In the genomic region with DNA sequence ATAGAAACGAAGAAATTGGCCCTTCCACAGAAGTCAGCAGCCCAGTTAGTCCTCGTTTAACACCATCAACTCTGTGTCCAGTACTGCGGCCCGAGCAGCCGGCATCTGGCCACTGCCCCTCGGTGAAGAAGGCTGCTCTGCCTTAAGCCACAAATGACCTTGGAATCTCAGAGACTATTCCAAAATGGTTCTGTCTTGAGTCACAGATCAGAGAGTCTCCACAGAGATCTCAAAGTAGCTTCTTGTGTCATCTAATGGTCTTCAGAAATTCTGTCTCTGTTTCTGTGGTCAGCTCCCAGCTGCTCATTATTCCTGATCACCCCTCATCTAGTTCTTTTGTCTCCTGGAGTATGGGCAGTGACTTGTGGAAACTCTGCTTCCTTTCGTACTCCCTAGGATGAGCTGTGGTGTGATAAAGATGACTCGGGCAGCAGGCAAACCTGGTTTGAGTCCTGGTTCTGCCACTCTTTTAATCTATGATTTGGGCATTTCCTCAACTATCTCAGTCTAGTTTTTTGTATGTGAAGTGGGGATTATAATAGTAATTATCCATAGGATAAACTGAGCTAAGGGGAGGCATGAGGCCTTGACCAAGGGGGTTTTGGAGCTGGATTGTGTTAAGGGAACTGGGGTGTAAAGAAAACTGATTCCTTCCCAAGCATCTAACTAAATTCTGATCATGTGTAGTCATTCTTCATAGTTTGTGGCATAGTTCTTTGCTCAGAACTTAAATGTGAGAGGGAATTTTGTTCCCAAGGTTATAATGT, we compare ENCODE assay signal across 11 cellular contexts. TPM values are rescaled to one million over a fixed set of nuclear protein-coding genes. Genes with fewer than 3 reads are reported as not detected.
DNase-seq lines count a peak whose midpoint lies in the region; ATAC-seq, FAIRE-seq and TF ChIP-seq lines count a peak whose summit lies in the region.
"Had no signal": no experiment of that assay in that cellular context is flagged by ENCODE, and none has a peak within 500 bp of the region (broad histone marks: within the 10 kb centered on the region; RNA-seq: fewer than 3 reads in every experiment).

No MANE protein-coding gene starts in this region.

- POLR2A ChIA-PET in endothelial cell of umbilical vein (lab: Charles Lee): no interaction called here
- POLR2A ChIA-PET in naive thymus-derived CD8-positive, alpha-beta T cell (lab: Charles Lee): interaction anchor here (0.6 to 1.2 kb wide), 3 partner anchors 9 to 44 kb away, joined by 3 to 6 read pairs (median 3); no protein-coding TSS in a partner anchor

- H3K27ac Mint-ChIP-seq in naive thymus-derived CD8-positive, alpha-beta T cell: peak overlapping the region in 6 of 10 donors; percentile 18 to 82 (median 42)

- BruUV-seq in endothelial cell of umbilical vein (replicated peaks; lab: Mats Ljungman, UMichigan): no TSS peak

- TF ChIP-seq CTCF in endothelial cell of umbilical vein (IDR thresholded peaks at IDR 0.05; ENCODE audit: extremely low read depth in 1 of 2, insufficient read depth in 1 of 2, low read depth in 1 of 2, low read length in 2 of 2): no peak
- TF ChIP-seq CTCF in vagina (IDR thresholded peaks at IDR 0.05): no peak

- H3K9me3 ChIP-seq in endothelial cell of umbilical vein (replicated peaks; ENCODE audit: control insufficient read depth, insufficient read depth, low read length) (no peaks in the 10 kb centered on the region), vagina (no peaks in the 10 kb centered on the region)

- H3K36me3 Mint-ChIP-seq in naive thymus-derived CD8-positive, alpha-beta T cell: peaks cover 3 to 54% (median 5%) of the 10 kb centered on the region in 3 donors

- H3K9me1 ChIP-seq in endothelial cell of umbilical vein (replicated peaks; ENCODE audit: control insufficient read depth, extremely low read depth, insufficient read depth, low read length): no peaks in the 10 kb centered on the region

- H3K4me2 ChIP-seq in endothelial cell of umbilical vein (ENCODE audit: insufficient read depth, low read length): no peak overlapping the region

- intact Hi-C loops in Right ventricle myocardium superior (cut with DNase I) (no loop called here), cardiac septum (cut with DNase I) (no loop called here), endothelial cell of umbilical vein (cut with micrococcal nuclease) (no loop called here), vagina (cut with DNase I) (loop anchor here (1.0 kb wide), 1 partner anchor 20 kb away; no protein-coding TSS in a partner anchor)

- H4K20me1 ChIP-seq in endothelial cell of umbilical vein (replicated peaks; ENCODE audit: control insufficient read depth, extremely low read depth, insufficient read depth, low read length): no peaks in the 10 kb centered on the region

- H2AFZ ChIP-seq in endothelial cell of umbilical vein (ENCODE audit: low read depth, low read length): no peak overlapping the region

- H3K4me1 ChIP-seq in endothelial cell of umbilical vein (ENCODE audit: control insufficient read depth, extremely low read depth, insufficient read depth, low read length) (no peaks in the 10 kb centered on the region), vagina (peaks cover 46% of the 10 kb centered on the region)

- no peaks in the 10 kb centered on the region for H3K9me3 Mint-ChIP-seq in naive thymus-derived CD8-positive, alpha-beta T cell
- H3K9me3 Mint-ChIP-seq: CD8-positive, alpha-beta memory T cell had no signal

- H3K36me3 ChIP-seq in endothelial cell of umbilical vein (ENCODE audit: control insufficient read depth in 2 of 2, extremely low read depth in 1 of 2, insufficient read depth in 2 of 2, low read length in 2 of 2) (peaks cover 0 to 3% of the 10 kb centered on the region in 2 experiments), vagina (no peaks in the 10 kb centered on the region)

- peak; percentile 6 for ATAC-seq in Right ventricle myocardium superior (ENCODE audit: poor library complexity)
- no peak for ATAC-seq in naive thymus-derived CD8-positive, alpha-beta T cell
- no peak for ATAC-seq in GM19324 (IDR thresholded peaks at IDR 0.05; ENCODE audit: low FRiP score, unreplicated experiment)

- H3K9ac ChIP-seq in endothelial cell of umbilical vein (replicated peaks; ENCODE audit: extremely low read depth, insufficient read depth, low read length): no peak overlapping the region

- FAIRE-seq in endothelial cell of umbilical vein (lab: Jason Lieb, UNC): peak; percentile 4

- no peaks in the 10 kb centered on the region for H3K27me3 Mint-ChIP-seq in naive thymus-derived CD8-positive, alpha-beta T cell
- H3K27me3 Mint-ChIP-seq: CD8-positive, alpha-beta memory T cell had no signal

- CTCF ChIA-PET in endothelial cell of umbilical vein (lab: Charles Lee): no interaction called here

- no peak for TF ChIP-seq POLR2A in endothelial cell of umbilical vein (IDR thresholded peaks at IDR 0.05; ENCODE audit: low read depth, low read length)
- no peak for TF ChIP-seq POLR2A in vagina (IDR thresholded peaks at IDR 0.05)

- no peak for DNase-seq in Right ventricle myocardium superior
- DNase-seq in cardiac septum (ENCODE audit: low spot score): no peak
- no peak for DNase-seq in endothelial cell of umbilical vein (ENCODE audit: low read depth, low spot score)
- DNase-seq in naive thymus-derived CD8-positive, alpha-beta T cell: no peak
- no peak for DNase-seq in vagina (ENCODE audit: extremely low spot score in 2 of 2)
- no peak for DNase-seq in SW480 (ENCODE audit: low spot score)
- no peak for DNase-seq in NCI-H187 treated with DMSO at 0.1 percent for 48 hours (lab: John Stamatoyannopoulos, UW)
- DNase-seq: activated effector memory CD4-positive, alpha-beta T cell treated with anti-CD3 and anti-CD28 coated beads, Interleukin-2, amount 50 U/mL, for 16 hours; CD8-positive, alpha-beta memory T cell; NCI-H1417 had no signal

- no peaks in the 10 kb centered on the region for H3K79me2 ChIP-seq in endothelial cell of umbilical vein (ENCODE audit: control insufficient read depth, insufficient read depth, low read length)

- peaks cover 22 to 77% (median 58%) of the 10 kb centered on the region in 4 donors for H3K4me1 Mint-ChIP-seq in naive thymus-derived CD8-positive, alpha-beta T cell

- dilution Hi-C loops in endothelial cell of umbilical vein (cut with MboI; ENCODE audit: extremely low pct_ligation_motif_present, low sequenced_read_pairs): no loop called here

- H3K4me3 ChIP-seq in endothelial cell of umbilical vein (replicated peaks in 1 of 3; ENCODE audit: insufficient read depth in 1 of 3, low read depth in 1 of 3, low read length in 3 of 3): no peak overlapping the region
- H3K4me3 ChIP-seq in vagina: no peak overlapping the region

- H3K27ac ChIP-seq in endothelial cell of umbilical vein (ENCODE audit: insufficient read depth, low read depth, low read length) (no peak overlapping the region), vagina (peak overlapping the region; percentile 76)

- H3K27me3 ChIP-seq in endothelial cell of umbilical vein (ENCODE audit: control insufficient read depth in 2 of 2, insufficient read depth in 2 of 2, low read length in 2 of 2): no peaks in the 10 kb centered on the region
- H3K27me3 ChIP-seq in vagina: no peaks in the 10 kb centered on the region

- no peak overlapping the region for H3K4me3 Mint-ChIP-seq in naive thymus-derived CD8-positive, alpha-beta T cell
- H3K4me3 Mint-ChIP-seq: CD8-positive, alpha-beta memory T cell had no signal

TF ChIP-seq in endothelial cell of umbilical vein, 7 proteins besides CTCF, POLR2A, EP300 and RAD21:
- TF ChIP-seq MYC (IDR thresholded peaks at IDR 0.05; ENCODE audit: low read depth, low read length): no peak
- no peak for TF ChIP-seq POLR2AphosphoS5 (IDR thresholded peaks at IDR 0.05; ENCODE audit: insufficient read depth, low read depth, low read length)
- no peak for TF ChIP-seq GATA2 (IDR thresholded peaks at IDR 0.05; ENCODE audit: insufficient read depth, insufficient read length, low read depth, low read length)
- no peak for TF ChIP-seq JUN (IDR thresholded peaks at IDR 0.05; ENCODE audit: borderline replicate concordance, insufficient read depth, insufficient read length, low read depth)
- TF ChIP-seq EZH2 (IDR thresholded peaks at IDR 0.05; ENCODE audit: borderline replicate concordance, low read depth, low read length, severe bottlenecking): no peak
- TF ChIP-seq, protein P1, sequence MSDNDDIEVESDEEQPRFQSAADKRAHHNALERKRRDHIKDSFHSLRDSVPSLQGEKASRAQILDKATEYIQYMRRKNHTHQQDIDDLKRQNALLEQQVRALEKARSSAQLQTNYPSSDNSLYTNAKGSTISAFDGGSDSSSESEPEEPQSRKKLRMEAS (IDR thresholded peaks at IDR 0.05; ENCODE audit: insufficient read depth, insufficient read length): no peak
- no peak for TF ChIP-seq FOS (IDR thresholded peaks at IDR 0.05; ENCODE audit: borderline replicate concordance, insufficient read depth, low read length)

RNA-seq across cellular contexts. Expression of a gene that starts 22.6 kb away (rescaled TPM):
- total RNA-seq in Right ventricle myocardium superior (27.2 TPM), cardiac septum (30.4 TPM), endothelial cell of umbilical vein (25.9 and 26.4 TPM in 2 replicates), vagina (43.5 TPM)
- polyA plus RNA-seq in endothelial cell of umbilical vein: 15.3 and 16.2 TPM in 2 replicates
- polyA plus RNA-seq in endothelial cell of umbilical vein (2011; cell fraction: cytosol; rRNA removed): 14.1 and 14.5 TPM in 2 replicates
- 30.1 and 40.1 TPM in 2 replicates for polyA plus RNA-seq in endothelial cell of umbilical vein (2011; cell fraction: nucleus; rRNA removed)
- polyA plus RNA-seq in endothelial cell of umbilical vein (2012): 14.4 and 16.6 TPM in 2 replicates
- 27.5 and 28.1 TPM in 2 replicates for polyA minus RNA-seq in endothelial cell of umbilical vein
- polyA minus RNA-seq in endothelial cell of umbilical vein (2011; cell fraction: cytosol; rRNA and poly(A)+ RNA removed): 55.4 TPM
- 28.9 and 35.4 TPM in 2 replicates for polyA minus RNA-seq in endothelial cell of umbilical vein (2011; cell fraction: nucleus; rRNA and poly(A)+ RNA removed)
- 100 to 1,000 TPM; 102 to 110 TPM for total RNA-seq in naive thymus-derived CD8-positive, alpha-beta T cell
- polyA plus RNA-seq in naive thymus-derived CD8-positive, alpha-beta T cell: 10 to 100 TPM; 21.9 to 51.1 (median 33.5) TPM
